8 cellular contexts compared by ENCODE assay signal in genomic region chr7:3301831-3302618, GRCh38. TPM values are rescaled to one million over a fixed set of nuclear protein-coding genes. Genes with fewer than 3 reads are reported as not detected.
A peak's percentile ranks its signal among the peaks of the same experiment; 100 is the strongest.
DNase-seq lines count a peak whose midpoint lies in the region; ATAC-seq and TF ChIP-seq lines count a peak whose summit lies in the region.

No MANE protein-coding gene starts in this region.

- H3K9me3 ChIP-seq in neuronal stem cell (replicated peaks in 1 of 2; ENCODE audit: control insufficient read depth in 2 of 2, insufficient read depth in 1 of 2, low read depth in 1 of 2, low read length in 2 of 2), result no peaks in the 10 kb centered on the region

- H3K36me3 ChIP-seq in neuronal stem cell (replicated peaks in 1 of 2; ENCODE audit: control insufficient read depth in 2 of 2, insufficient read depth in 2 of 2, low read length in 2 of 2), result no peaks in the 10 kb centered on the region

- no peak for TF ChIP-seq CTCF in foreskin fibroblast (IDR thresholded peaks at IDR 0.05; ENCODE audit: low read depth, low read length)

- no peak overlapping the region for H2BK120ac ChIP-seq in neuronal stem cell (ENCODE audit: low read depth, low read length)

- H3K4me1 ChIP-seq in neuronal stem cell (ENCODE audit: control insufficient read depth in 2 of 2, insufficient read depth in 1 of 2, low read depth in 1 of 2, low read length in 2 of 2), result peaks cover 4 to 10% of the 10 kb centered on the region in 2 donors

- H2BK5ac ChIP-seq in neuronal stem cell (ENCODE audit: low read length), result no peak overlapping the region

- H4K8ac ChIP-seq in neuronal stem cell (ENCODE audit: low read depth, low read length), result no peak overlapping the region

- no CpG with 5 or more reads among the region's 45 CpGs for WGBS in neuronal stem cell (ENCODE audit: extremely low coverage in 2 of 2, insufficient read length in 2 of 2, insufficient replicate concordance in 1 of 2), 2 donors

- H3K9ac ChIP-seq in neuronal stem cell (ENCODE audit: low read depth, low read length, poor library complexity), result peak overlapping the region; percentile 16

- no peak overlapping the region for H2BK15ac ChIP-seq in neuronal stem cell (ENCODE audit: low read length)

- H2AFZ ChIP-seq in neuronal stem cell (ENCODE audit: low read length), result peak overlapping the region; percentile 95

- H3K4me3 ChIP-seq in foreskin fibroblast (ENCODE audit: low read depth in 1 of 2, low read length in 2 of 2) (peak overlapping the region; percentile 22 to 78), neuronal stem cell (ENCODE audit: low read length in 2 of 2) (peak overlapping the region; percentile 72 to 89)

- H4K91ac ChIP-seq in neuronal stem cell (ENCODE audit: low read depth, low read length, poor library complexity), result no peak overlapping the region

- H3K18ac ChIP-seq in neuronal stem cell (ENCODE audit: low read length), result peak overlapping the region; percentile 72

- in situ Hi-C loops in Caki2 (cut with HindIII; ENCODE audit: low pct_unique_long_range_greater_than_20kb, low sequenced_read_pairs), result no loop called here

- H2BK12ac ChIP-seq in neuronal stem cell (ENCODE audit: low read length), result no peak overlapping the region

- no peak overlapping the region for H2AK5ac ChIP-seq in neuronal stem cell (ENCODE audit: low read depth, low read length)

- H3K79me1 ChIP-seq in neuronal stem cell (ENCODE audit: low read depth, low read length), result no peaks in the 10 kb centered on the region

- H3K27me3 ChIP-seq in neuronal stem cell (ENCODE audit: control insufficient read depth in 3 of 3, insufficient read depth in 3 of 3, low read depth in 1 of 3, low read length in 3 of 3), result peaks cover 0 to 17% (median 0%) of the 10 kb centered on the region in 3 experiments

- no peak overlapping the region for H3K4ac ChIP-seq in neuronal stem cell (ENCODE audit: low read length)

- no peak overlapping the region for H3K14ac ChIP-seq in neuronal stem cell (ENCODE audit: low read length)

- H3K4me2 ChIP-seq in neuronal stem cell (ENCODE audit: insufficient read depth, low read length, poor library complexity, severe bottlenecking), result peak overlapping the region; percentile 94

- DNase-seq in Caki2 (ENCODE audit: low read depth), result peak; percentile 54
- DNase-seq in NCI-H1694 treated with DMSO at 0.1 percent for 48 hours (lab: John Stamatoyannopoulos, UW), result peak; percentile 61
- DNase-seq in activated CD8-positive, alpha-beta memory T cell treated with anti-CD3 and anti-CD28 coated beads for 24 hours, result peak; percentile 65
- peak; percentile 23 to 68 for DNase-seq in foreskin fibroblast
- DNase-seq in neuronal stem cell (ENCODE audit: low spot score), result peak; percentile 9
- DNase-seq in EL, result no peak
- DNase-seq in middle frontal gyrus (ENCODE audit: extremely low spot score, low spot score), result no peak

- H3K23ac ChIP-seq in neuronal stem cell (ENCODE audit: low read depth, low read length, poor library complexity), result no peak overlapping the region

- no peak for ATAC-seq in GM21825 (IDR thresholded peaks at IDR 0.05; ENCODE audit: unreplicated experiment)

- H3K27ac ChIP-seq in neuronal stem cell (replicated peaks; ENCODE audit: low read length), result no peak overlapping the region

RNA-seq across cellular contexts. Expression of gene SDK1, which starts 1.0 kb away (rescaled TPM):
- total RNA-seq in Caki2 (2014; rRNA removed; shearing (Covaris generic); ENCODE audit: low replicate concordance), result 8.7 and 9.1 TPM in 2 replicates
- 3.0 TPM for polyA plus RNA-seq in neuronal stem cell (2013, experiment 1 of 2)
- 2.9 TPM for polyA plus RNA-seq in neuronal stem cell (2013, experiment 2 of 2)

Comparison
In these comparisons a context has a peak if more than half of its experiments do, and no peak if none do; other contexts are left out.
1. DNase-seq: peak in Caki2 (single experiment), NCI-H1694 treated with DMSO at 0.1 percent for 48 hours (single experiment), activated CD8-positive, alpha-beta memory T cell treated with anti-CD3 and anti-CD28 coated beads for 24 hours (single experiment), foreskin fibroblast (2 of 2) and neuronal stem cell (single experiment); none in EL (single experiment) and middle frontal gyrus (single experiment).